ENCODE assay signal across 11 cellular contexts in genomic region chr17:77880702-77881450, GRCh38.
A peak's percentile ranks its signal among the peaks of the same experiment; 100 is the strongest.
DNase-seq lines count a peak whose midpoint lies in the region; ATAC-seq and TF ChIP-seq lines count a peak whose summit lies in the region.
"Had no signal": no experiment of that assay in that cellular context is flagged by ENCODE, and none has a peak within 500 bp of the region (broad histone marks: within the 10 kb centered on the region; RNA-seq: fewer than 3 reads in every experiment).

No MANE protein-coding gene starts in this region.

- H3K27me3 ChIP-seq in thymus (ENCODE audit: control insufficient read depth, insufficient read depth): no peaks in the 10 kb centered on the region
- H3K27me3 ChIP-seq in A673 (replicated peaks; ENCODE audit: insufficient read depth, low read depth, low read length, poor library complexity): no peaks in the 10 kb centered on the region

- CTCF ChIA-PET in A673 (lab: Charles Lee): no interaction called here

- intact Hi-C loops in A673 (cut with micrococcal nuclease; ENCODE audit: unreplicated experiment): no loop called here

- H3K27ac ChIP-seq in thymus (ENCODE audit: low read depth) (peak overlapping the region; percentile 87), A673 (ENCODE audit: low read depth, low read length, poor library complexity, severe bottlenecking) (no peak overlapping the region)
- H3K27ac ChIP-seq: foreskin keratinocyte had no signal

- H3K9me3 ChIP-seq in thymus (ENCODE audit: control insufficient read depth): no peaks in the 10 kb centered on the region
- no peaks in the 10 kb centered on the region for H3K9me3 ChIP-seq in A673 (ENCODE audit: low read depth, low read length, poor library complexity, severe bottlenecking)

- H3K27me3 Mint-ChIP-seq in activated naive CD4-positive, alpha-beta T cell treated with anti-CD3 and anti-CD28 coated beads, Interleukin-2, amount 50 U/mL, for 24 hours: no peaks in the 10 kb centered on the region
- peaks cover 9 to 17% (median 15%) of the 10 kb centered on the region in 3 donors for H3K27me3 Mint-ChIP-seq in immature natural killer cell (ENCODE audit: low read depth in 3 of 3)

- H3K4me3 Mint-ChIP-seq in activated naive CD4-positive, alpha-beta T cell treated with anti-CD3 and anti-CD28 coated beads, Interleukin-2, amount 50 U/mL, for 24 hours: peak overlapping the region; percentile 51
- peak overlapping the region; percentile 86 to 96 (median 90) for H3K4me3 Mint-ChIP-seq in immature natural killer cell

- no peak overlapping the region for H3K27ac Mint-ChIP-seq in activated naive CD4-positive, alpha-beta T cell treated with anti-CD3 and anti-CD28 coated beads, Interleukin-2, amount 50 U/mL, for 24 hours
- peak overlapping the region in 1 of 2 donors; percentile 82 for H3K27ac Mint-ChIP-seq in activated naive CD4-positive, alpha-beta T cell treated with anti-CD3 and anti-CD28 coated beads, Interleukin-2, amount 50 U/mL, for 72 hours
- peak overlapping the region; percentile 96 to 100 (median 99) for H3K27ac Mint-ChIP-seq in immature natural killer cell

- POLR2A ChIA-PET in A673 (lab: Charles Lee; ENCODE audit: low non-redundant PET): no interaction called here

- H3K9me3 Mint-ChIP-seq in activated naive CD4-positive, alpha-beta T cell treated with anti-CD3 and anti-CD28 coated beads, Interleukin-2, amount 50 U/mL, for 24 hours: peaks cover 5% of the 10 kb centered on the region
- H3K9me3 Mint-ChIP-seq in activated naive CD4-positive, alpha-beta T cell treated with anti-CD3 and anti-CD28 coated beads, Interleukin-2, amount 50 U/mL, for 72 hours: peaks cover 4 to 11% of the 10 kb centered on the region in 2 donors
- H3K9me3 Mint-ChIP-seq in immature natural killer cell: peaks cover 0 to 4% (median under 1%) of the 10 kb centered on the region in 6 donors

- H3K4me3 ChIP-seq in thymus (ENCODE audit: low read length) (no peak overlapping the region), A673 (ENCODE audit: low read depth, low read length, poor library complexity, severe bottlenecking) (no peak overlapping the region)

- no TSS peak for BruUV-seq in A673 (replicated peaks; lab: Mats Ljungman, UMichigan)

- WGBS in thymus: 73% methylated on average over 11 of the region's 11 CpGs

- no peak for ATAC-seq in activated naive CD4-positive, alpha-beta T cell treated with anti-CD3 and anti-CD28 coated beads, Interleukin-2, amount 50 U/mL, for 72 hours
- ATAC-seq in GM18502 (IDR thresholded peaks at IDR 0.05; ENCODE audit: poor library complexity, unreplicated experiment): no peak
- ATAC-seq: foreskin keratinocyte had no signal

- H3K4me1 ChIP-seq in thymus (ENCODE audit: control insufficient read depth, insufficient read depth, low read length): peaks cover 66% of the 10 kb centered on the region
- peaks cover 23% of the 10 kb centered on the region for H3K4me1 ChIP-seq in A673 (ENCODE audit: insufficient read depth, low read length, poor library complexity, severe bottlenecking)
- H3K4me1 ChIP-seq: foreskin keratinocyte had no signal

- H3K36me3 Mint-ChIP-seq in activated naive CD4-positive, alpha-beta T cell treated with anti-CD3 and anti-CD28 coated beads, Interleukin-2, amount 50 U/mL, for 24 hours: peaks cover 4% of the 10 kb centered on the region
- H3K36me3 Mint-ChIP-seq in activated naive CD4-positive, alpha-beta T cell treated with anti-CD3 and anti-CD28 coated beads, Interleukin-2, amount 50 U/mL, for 72 hours: peaks cover 6 to 16% of the 10 kb centered on the region in 2 donors
- peaks cover 0 to 4% (median 4%) of the 10 kb centered on the region in 3 donors for H3K36me3 Mint-ChIP-seq in immature natural killer cell

- no peak for DNase-seq in activated naive CD4-positive, alpha-beta T cell treated with anti-CD3 and anti-CD28 coated beads, Interleukin-2, amount 50 U/mL, for 72 hours (ENCODE audit: low spot score in 2 of 2)
- DNase-seq in T-helper 9 cell (peak; percentile 6), immature natural killer cell (no peak), A673 (ENCODE audit: low spot score) (no peak), iPS-NIHi7 (ENCODE audit: extremely low spot score) (no peak)
- DNase-seq: foreskin keratinocyte, NCI-H2227 treated with DMSO at 0.1 percent for 48 hours, T1000 had no signal

- H3K36me3 ChIP-seq in thymus (ENCODE audit: control insufficient read depth, insufficient read depth) (no peaks in the 10 kb centered on the region), A673 (ENCODE audit: insufficient read depth, low read length, poor library complexity, severe bottlenecking) (no peaks in the 10 kb centered on the region)

- H3K4me1 Mint-ChIP-seq in activated naive CD4-positive, alpha-beta T cell treated with anti-CD3 and anti-CD28 coated beads, Interleukin-2, amount 50 U/mL, for 24 hours: peaks cover 89% of the 10 kb centered on the region
- H3K4me1 Mint-ChIP-seq in immature natural killer cell: peaks cover 73 to 91% of the 10 kb centered on the region in 2 donors

- no peak for TF ChIP-seq CTCF in A673 (conservative IDR thresholded peaks at IDR 0.05; ENCODE audit: low read depth, low read length)
